ENCODE assay signal across 24 cellular contexts in the genomic region with DNA sequence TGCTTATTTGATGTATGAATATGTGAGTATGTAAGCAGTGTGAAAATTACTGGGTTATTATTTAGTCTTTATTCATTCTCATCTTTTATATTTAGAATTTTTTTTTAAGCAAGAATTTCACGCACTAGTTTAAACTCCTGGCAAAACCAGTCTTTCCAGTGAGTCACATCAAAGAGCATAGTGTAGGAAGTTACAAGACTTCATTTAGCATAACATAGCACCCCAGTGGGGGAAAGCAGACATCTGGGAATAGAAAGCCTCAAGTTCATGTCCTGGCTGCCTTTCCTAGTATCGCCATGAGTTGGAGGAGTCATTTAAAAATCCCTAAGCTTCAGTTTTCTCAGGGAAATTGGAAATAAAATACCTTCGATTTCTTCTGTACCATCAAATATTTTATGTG.
A peak's percentile ranks its signal among the peaks of the same experiment; 100 is the strongest.
DNase-seq lines count a peak whose midpoint lies in the region; ATAC-seq and TF ChIP-seq lines count a peak whose summit lies in the region.
"Had no signal": no experiment of that assay in that cellular context is flagged by ENCODE, and none has a peak within 500 bp of the region (broad histone marks: within the 10 kb centered on the region; RNA-seq: fewer than 3 reads in every experiment).

No MANE protein-coding gene starts in this region.

- intact Hi-C loops in left ventricle myocardium superior (cut with micrococcal nuclease): no loop called here

- H3K9ac ChIP-seq in HUES48 (ENCODE audit: low read depth, low read length) (no peak overlapping the region), Karpas-422 (ENCODE audit: low read length) (no peak overlapping the region)

- H3K27me3 ChIP-seq in HUES48 (ENCODE audit: control insufficient read depth, insufficient read depth, low read length) (peaks cover 17% of the 10 kb centered on the region), iPS DF 6.9 (ENCODE audit: control insufficient read depth, insufficient read depth, low read length) (0 out of 2 replicates have a peak, but pooled peaks cover 1% of the 10 kb centered on the region), Karpas-422 (ENCODE audit: low read length) (no peaks in the 10 kb centered on the region)

- H3K4me2 ChIP-seq in Karpas-422 (ENCODE audit: low read depth, low read length, poor library complexity, severe bottlenecking): no peak overlapping the region

- DNase-seq in astrocyte of the spinal cord (ENCODE audit: low read depth, low spot score) (peak; percentile 15), iPS DF 6.9 (ENCODE audit: low read depth, low spot score) (peak; percentile 58), NCI-H446 treated with DMSO at 0.1 percent for 48 hours (lab: John Stamatoyannopoulos, UW) (no peak), left ventricle myocardium superior (no peak), NCI-H2171 (lab: John Stamatoyannopoulos, UW) (no peak), Karpas-422 (no peak)
- DNase-seq: activated B cell treated with CpG ODN at 0.5 μM for 24 hours; activated naive CD4-positive, alpha-beta T cell treated with anti-CD3 and anti-CD28 coated beads, Interleukin-2, amount 50 U/mL, for 16 hours; anterior cingulate cortex; central memory CD4-positive, alpha-beta T cell; EL; KG1; kidney; NCI-H1694 treated with DMSO at 0.1 percent for 48 hours; NCI-H226; NCI-H774; OCI-M1; posterior cingulate gyrus; SHP77 treated with DMSO at 0.1 percent for 48 hours; SW 1271; T1000 had no signal

- no CpG with 5 or more reads among the region's 3 CpGs for WGBS in iPS DF 6.9 (ENCODE audit: insufficient coverage, insufficient read length)

- TF ChIP-seq CTCF in astrocyte of the spinal cord (IDR thresholded peaks at IDR 0.05; ENCODE audit: low read depth, low read length): no peak

- H3K79me2 ChIP-seq in Karpas-422 (ENCODE audit: low read length): no peaks in the 10 kb centered on the region

- peaks cover 54% of the 10 kb centered on the region for H3K4me1 ChIP-seq in HUES48 (ENCODE audit: control insufficient read depth, insufficient read depth, low read length)
- H3K4me1 ChIP-seq in iPS DF 6.9 (ENCODE audit: control insufficient read depth, insufficient read depth, low read length): peaks cover 2% of the 10 kb centered on the region; the same call in 1 of the 2 replicates
- no peaks in the 10 kb centered on the region for H3K4me1 ChIP-seq in Karpas-422 (ENCODE audit: low read length)

- no peak for ATAC-seq in left ventricle myocardium superior
- ATAC-seq: sciatic nerve had no signal

- H4K20me1 ChIP-seq in Karpas-422 (ENCODE audit: insufficient read depth, low read depth, low read length): no peaks in the 10 kb centered on the region

- H3K36me3 ChIP-seq in HUES48 (ENCODE audit: control insufficient read depth, insufficient read depth, low read length) (no peaks in the 10 kb centered on the region), iPS DF 6.9 (ENCODE audit: control insufficient read depth, insufficient read depth, low read length) (no peaks in the 10 kb centered on the region), Karpas-422 (ENCODE audit: insufficient read depth, low read length) (no peaks in the 10 kb centered on the region)

- peak overlapping the region; percentile 67 for H3K27ac ChIP-seq in HUES48 (ENCODE audit: low read depth, low read length)
- no peak overlapping the region for H3K27ac ChIP-seq in iPS DF 6.9 (ENCODE audit: low read length)
- H3K27ac ChIP-seq in Karpas-422 (ENCODE audit: low read length): no peak overlapping the region

- H3K9me3 ChIP-seq in HUES48 (ENCODE audit: control insufficient read depth, insufficient read depth, low read length) (no peaks in the 10 kb centered on the region), iPS DF 6.9 (ENCODE audit: control insufficient read depth, insufficient read depth, low read length) (no peaks in the 10 kb centered on the region), Karpas-422 (ENCODE audit: low read length) (no peaks in the 10 kb centered on the region)

- H3K4me3 ChIP-seq in HUES48 (ENCODE audit: low read depth, low read length): peak overlapping the region; percentile 39
- no peak overlapping the region for H3K4me3 ChIP-seq in astrocyte of the spinal cord (ENCODE audit: low read depth, low read length)
- no peak overlapping the region for H3K4me3 ChIP-seq in iPS DF 6.9 (ENCODE audit: low read length)
- H3K4me3 ChIP-seq in Karpas-422 (ENCODE audit: low read length): no peak overlapping the region
- H3K4me3 ChIP-seq: lung had no signal

- in situ Hi-C loops in astrocyte of the spinal cord (cut with HindIII; ENCODE audit: low sequenced_read_pairs): no loop called here

- no peaks in the 10 kb centered on the region for H3K9me2 ChIP-seq in Karpas-422 (replicated peaks; ENCODE audit: insufficient read depth, low read length)

- no peak overlapping the region for H2AFZ ChIP-seq in Karpas-422 (ENCODE audit: low read length)

Comparison
In these comparisons a context has a peak if more than half of its experiments do, and no peak if none do; other contexts are left out.
1. DNase-seq: peak in astrocyte of the spinal cord (single experiment) and iPS DF 6.9 (single experiment); none in NCI-H446 treated with DMSO at 0.1 percent for 48 hours (single experiment), left ventricle myocardium superior (single experiment), NCI-H2171 (single experiment) and Karpas-422 (single experiment).